In the genomic region with DNA sequence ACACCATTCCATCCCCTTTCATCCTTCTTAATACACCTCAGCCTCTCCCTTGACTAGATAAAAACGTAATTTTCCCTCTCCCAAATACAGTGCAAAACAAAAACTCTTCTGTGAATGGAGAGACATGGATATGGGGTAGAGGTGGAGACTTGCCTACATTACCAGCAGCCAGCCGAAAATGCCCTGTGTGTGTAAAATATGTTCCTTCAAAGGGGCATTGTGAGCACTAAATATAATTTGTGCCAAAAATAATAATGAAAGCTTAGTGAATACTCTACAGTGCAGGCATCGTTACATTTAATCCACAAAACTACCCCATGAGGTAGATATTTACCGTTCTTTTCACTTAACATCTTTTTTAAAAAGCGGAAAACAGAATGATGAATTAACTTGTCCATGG, we compare ENCODE assay signal across 8 cellular contexts. TPM values are rescaled to one million over a fixed set of nuclear protein-coding genes. Genes with fewer than 3 reads are reported as not detected.
DNase-seq lines count a peak whose midpoint lies in the region; ATAC-seq and TF ChIP-seq lines count a peak whose summit lies in the region.

No MANE protein-coding gene starts in this region.

- peaks cover 0 to 8% (median 7%) of the 10 kb centered on the region in 3 donors for H3K9me3 ChIP-seq in adrenal gland (replicated peaks in 1 of 3)
- H3K9me3 ChIP-seq in liver (ENCODE audit: control insufficient read depth in 4 of 4, low read length in 3 of 4) = peaks cover 0 to 6% (median 0%) of the 10 kb centered on the region in 4 donors

- POLR2A ChIA-PET in activated CD8-positive, alpha-beta T cell treated with anti-CD3 and anti-CD28 coated beads for 36 hours (lab: Charles Lee) = interaction anchor here (1.2 kb wide), 1 partner anchor 10 kb away, joined by 3 read pairs; no protein-coding TSS in a partner anchor
- POLR2A ChIA-PET in activated CD8-positive, alpha-beta T cell treated with anti-CD3 and anti-CD28 coated beads, Interleukin-2, amount 10 ng/mL, durations not matched to agents 7 days and 5 days (lab: Charles Lee) = no interaction called here

- peaks cover 7 to 28% of the 10 kb centered on the region in 2 donors for H3K4me1 ChIP-seq in adrenal gland (replicated peaks in 1 of 2)
- peaks cover 2 to 37% (median 24%) of the 10 kb centered on the region in 4 donors for H3K4me1 ChIP-seq in liver (ENCODE audit: control insufficient read depth in 4 of 4, insufficient read depth in 4 of 4, low read length in 3 of 4)

- H3K4me3 ChIP-seq in adrenal gland (peak overlapping the region in 1 of 4 donors; percentile 69), liver (ENCODE audit: low read depth in 1 of 3, low read length in 3 of 3) (peak overlapping the region in 2 of 3 donors; percentile 80 to 87)

- 32 to 41% (median 35%) methylated on average over 5 of the region's 5 CpGs for WGBS in adrenal gland, 4 donors
- WGBS in liver = 60% methylated on average over 5 of the region's 5 CpGs

- no peak for TF ChIP-seq RAD21 in liver (IDR thresholded peaks at IDR 0.05)

- peaks cover 27% of the 10 kb centered on the region for H3K9me3 Mint-ChIP-seq in activated CD8-positive, alpha-beta T cell treated with anti-CD3 and anti-CD28 coated beads for 36 hours
- H3K9me3 Mint-ChIP-seq in activated CD8-positive, alpha-beta T cell treated with anti-CD3 and anti-CD28 coated beads, Interleukin-2, amount 10 ng/mL, durations not matched to agents 7 days and 5 days (ENCODE audit: insufficient read depth) = peaks cover 29% of the 10 kb centered on the region

- peaks cover 34% of the 10 kb centered on the region for H3K4me1 Mint-ChIP-seq in activated CD8-positive, alpha-beta T cell treated with anti-CD3 and anti-CD28 coated beads for 36 hours (ENCODE audit: low read depth)
- H3K4me1 Mint-ChIP-seq in activated CD8-positive, alpha-beta T cell treated with anti-CD3 and anti-CD28 coated beads, Interleukin-2, amount 10 ng/mL, durations not matched to agents 7 days and 5 days (ENCODE audit: low read depth) = peaks cover 40% of the 10 kb centered on the region

- ATAC-seq in activated CD8-positive, alpha-beta T cell treated with anti-CD3 and anti-CD28 coated beads for 36 hours = no peak
- ATAC-seq in activated CD8-positive, alpha-beta T cell treated with anti-CD3 and anti-CD28 coated beads, Interleukin-2, amount 10 ng/mL, durations not matched to agents 7 days and 5 days = no peak
- ATAC-seq in GM19324 (IDR thresholded peaks at IDR 0.05; ENCODE audit: low FRiP score, unreplicated experiment) (no peak), GM21526 (IDR thresholded peaks at IDR 0.05; ENCODE audit: low FRiP score, unreplicated experiment) (no peak)

- H3K27me3 ChIP-seq in adrenal gland (peaks cover under 1% of the 10 kb centered on the region), liver (ENCODE audit: control insufficient read depth in 4 of 4, insufficient read depth in 4 of 4, low read length in 3 of 4) (no peaks in the 10 kb centered on the region)

- no peak for TF ChIP-seq POLR2A in adrenal gland (IDR thresholded peaks at IDR 0.05)

- H3K27ac ChIP-seq in adrenal gland (peak overlapping the region in 3 of 5 donors; percentile 99), liver (ENCODE audit: low read depth in 1 of 2, low read length in 2 of 2) (peak overlapping the region in 1 of 2 donors; percentile 95), temporal lobe (ENCODE audit: low read depth, low read length) (peak overlapping the region; percentile 90)

- H3K36me3 Mint-ChIP-seq in activated CD8-positive, alpha-beta T cell treated with anti-CD3 and anti-CD28 coated beads for 36 hours (ENCODE audit: low read depth) = peaks cover 28% of the 10 kb centered on the region
- H3K36me3 Mint-ChIP-seq in activated CD8-positive, alpha-beta T cell treated with anti-CD3 and anti-CD28 coated beads, Interleukin-2, amount 10 ng/mL, durations not matched to agents 7 days and 5 days (ENCODE audit: low read depth) = peaks cover 30% of the 10 kb centered on the region

- no peak for DNase-seq in activated CD8-positive, alpha-beta T cell treated with anti-CD3 and anti-CD28 coated beads for 36 hours
- DNase-seq in activated CD8-positive, alpha-beta T cell treated with anti-CD3 and anti-CD28 coated beads, Interleukin-2, amount 10 ng/mL, durations not matched to agents 7 days and 5 days = no peak
- DNase-seq in adrenal gland (no peak), iPS-NIHi11 (ENCODE audit: low spot score) (no peak)

- TF ChIP-seq CTCF in activated CD8-positive, alpha-beta T cell treated with anti-CD3 and anti-CD28 coated beads for 36 hours (IDR thresholded peaks at IDR 0.05) = no peak
- TF ChIP-seq CTCF in adrenal gland (IDR thresholded peaks at IDR 0.05) (no peak), liver (IDR thresholded peaks at IDR 0.05; ENCODE audit: low read depth, low read length, missing input control) (no peak)

- H3K27me3 Mint-ChIP-seq in activated CD8-positive, alpha-beta T cell treated with anti-CD3 and anti-CD28 coated beads for 36 hours = peaks cover 4% of the 10 kb centered on the region
- peaks cover 12% of the 10 kb centered on the region for H3K27me3 Mint-ChIP-seq in activated CD8-positive, alpha-beta T cell treated with anti-CD3 and anti-CD28 coated beads, Interleukin-2, amount 10 ng/mL, durations not matched to agents 7 days and 5 days (ENCODE audit: low read depth)

- H3K36me3 ChIP-seq in adrenal gland (replicated peaks in 1 of 2) (no peaks in the 10 kb centered on the region), liver (ENCODE audit: control insufficient read depth in 4 of 4, insufficient read depth in 3 of 4, low read depth in 1 of 4, low read length in 3 of 4) (peaks cover 0 to 6% (median 0%) of the 10 kb centered on the region in 4 donors)

- no peak overlapping the region for H3K27ac Mint-ChIP-seq in activated CD8-positive, alpha-beta T cell treated with anti-CD3 and anti-CD28 coated beads for 36 hours
- no peak overlapping the region for H3K27ac Mint-ChIP-seq in activated CD8-positive, alpha-beta T cell treated with anti-CD3 and anti-CD28 coated beads, Interleukin-2, amount 10 ng/mL, durations not matched to agents 7 days and 5 days

- intact Hi-C loops in activated CD8-positive, alpha-beta T cell treated with anti-CD3 and anti-CD28 coated beads for 36 hours (cut with micrococcal nuclease) = no loop called here
- intact Hi-C loops in adrenal gland (cut with DNase I) = no loop called here

- peak overlapping the region in 1 of 2 donors; percentile 77 for H3K9ac ChIP-seq in liver (ENCODE audit: low read depth in 1 of 2, low read length in 2 of 2)

- H3K4me3 Mint-ChIP-seq in activated CD8-positive, alpha-beta T cell treated with anti-CD3 and anti-CD28 coated beads for 36 hours = peak overlapping the region; percentile 92
- H3K4me3 Mint-ChIP-seq in activated CD8-positive, alpha-beta T cell treated with anti-CD3 and anti-CD28 coated beads, Interleukin-2, amount 10 ng/mL, durations not matched to agents 7 days and 5 days = no peak overlapping the region

- CTCF ChIA-PET in activated CD8-positive, alpha-beta T cell treated with anti-CD3 and anti-CD28 coated beads for 36 hours (lab: Charles Lee) = interaction anchor here (0.7 kb wide), 1 partner anchor 161 kb away, joined by 3 read pairs; no protein-coding TSS in a partner anchor
- CTCF ChIA-PET in activated CD8-positive, alpha-beta T cell treated with anti-CD3 and anti-CD28 coated beads, Interleukin-2, amount 10 ng/mL, durations not matched to agents 7 days and 5 days (lab: Charles Lee) = no interaction called here

TF ChIP-seq in liver, 16 proteins besides CTCF, POLR2A, EP300 and RAD21 (continues in another document):
- TF ChIP-seq EGR1 (IDR thresholded peaks at IDR 0.05; ENCODE audit: low read depth in 2 of 2) (no peak), JUND (IDR thresholded peaks at IDR 0.05) (no peak), GABPA (IDR thresholded peaks at IDR 0.05 in 1 of 2, conservative IDR thresholded peaks at IDR 0.05 in 1 of 2) (no peak), HNF4A (conservative IDR thresholded peaks at IDR 0.05) (no peak), TAF1 (conservative IDR thresholded peaks at IDR 0.05) (no peak), SP1 (IDR thresholded peaks at IDR 0.05) (no peak), FOXA2 (IDR thresholded peaks at IDR 0.05) (no peak), FOXA1 (IDR thresholded peaks at IDR 0.05) (no peak), YY1 (IDR thresholded peaks at IDR 0.05) (no peak)
- TF ChIP-seq, protein P1, sequence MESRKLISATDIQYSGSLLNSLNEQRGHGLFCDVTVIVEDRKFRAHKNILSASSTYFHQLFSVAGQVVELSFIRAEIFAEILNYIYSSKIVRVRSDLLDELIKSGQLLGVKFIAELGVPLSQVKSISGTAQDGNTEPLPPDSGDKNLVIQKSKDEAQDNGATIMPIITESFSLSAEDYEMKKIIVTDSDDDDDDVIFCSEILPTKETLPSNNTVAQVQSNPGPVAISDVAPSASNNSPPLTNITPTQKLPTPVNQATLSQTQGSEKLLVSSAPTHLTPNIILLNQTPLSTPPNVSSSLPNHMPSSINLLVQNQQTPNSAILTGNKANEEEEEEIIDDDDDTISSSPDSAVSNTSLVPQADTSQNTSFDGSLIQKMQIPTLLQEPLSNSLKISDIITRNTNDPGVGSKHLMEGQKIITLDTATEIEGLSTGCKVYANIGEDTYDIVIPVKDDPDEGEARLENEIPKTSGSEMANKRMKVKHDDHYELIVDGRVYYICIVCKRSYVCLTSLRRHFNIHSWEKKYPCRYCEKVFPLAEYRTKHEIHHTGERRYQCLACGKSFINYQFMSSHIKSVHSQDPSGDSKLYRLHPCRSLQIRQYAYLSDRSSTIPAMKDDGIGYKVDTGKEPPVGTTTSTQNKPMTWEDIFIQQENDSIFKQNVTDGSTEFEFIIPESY (IDR thresholded peaks at IDR 0.05) = no peak
- TF ChIP-seq, protein P2, sequence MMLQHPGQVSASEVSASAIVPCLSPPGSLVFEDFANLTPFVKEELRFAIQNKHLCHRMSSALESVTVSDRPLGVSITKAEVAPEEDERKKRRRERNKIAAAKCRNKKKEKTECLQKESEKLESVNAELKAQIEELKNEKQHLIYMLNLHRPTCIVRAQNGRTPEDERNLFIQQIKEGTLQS (IDR thresholded peaks at IDR 0.05) = no peak

RNA-seq across cellular contexts. Expression of gene TRIM44, which starts 1.0 kb away (rescaled TPM):
- 10 to 100 TPM; 37.4 to 40.1 TPM for total RNA-seq in activated CD8-positive, alpha-beta T cell treated with anti-CD3 and anti-CD28 coated beads for 36 hours
- 10 to 100 TPM; 33.8 to 34.5 TPM for total RNA-seq in activated CD8-positive, alpha-beta T cell treated with anti-CD3 and anti-CD28 coated beads, Interleukin-2, amount 10 ng/mL, durations not matched to agents 7 days and 5 days
- total RNA-seq in adrenal gland = 10 to 100 TPM; 19.0 to 89.8 (median 44.9) TPM
- polyA plus RNA-seq in adrenal gland = 10 to 100 TPM in 2 of 3 donors, 1 to 10 TPM in 1; 5.5 to 59.8 (median 12.5) TPM
- 10 to 100 TPM in 1 of 2 donors, 1 to 10 TPM in 1; 3.7 to 15.1 TPM for total RNA-seq in liver
- 10 to 100 TPM; 10.2 to 10.7 TPM for polyA plus RNA-seq in liver
- 16.2 TPM for total RNA-seq in temporal lobe

RNA-seq across cellular contexts. Expression of gene FJX1, which starts 43.3 kb away (rescaled TPM):
- 1 to 10 TPM; 1.4 to 2.1 TPM for total RNA-seq in activated CD8-positive, alpha-beta T cell treated with anti-CD3 and anti-CD28 coated beads for 36 hours
- under 1 TPM; 0.11 to 0.39 TPM for total RNA-seq in activated CD8-positive, alpha-beta T cell treated with anti-CD3 and anti-CD28 coated beads, Interleukin-2, amount 10 ng/mL, durations not matched to agents 7 days and 5 days
- total RNA-seq in adrenal gland (10 to 100 TPM in 5 of 8 donors, 1 to 10 TPM in 3; 4.3 to 37.1 (median 10.7) TPM), liver (1 to 10 TPM; 1.2 to 3.0 TPM), temporal lobe (30.2 TPM)
- polyA plus RNA-seq in adrenal gland (10 to 100 TPM in 1 of 3 donors, 1 to 10 TPM in 2; 1.1 to 11.2 (median 5.4) TPM), liver (1 to 10 TPM in 1 of 2 donors, under 1 TPM in 1; 0.46 to 1.1 TPM)
